In the genomic region with DNA sequence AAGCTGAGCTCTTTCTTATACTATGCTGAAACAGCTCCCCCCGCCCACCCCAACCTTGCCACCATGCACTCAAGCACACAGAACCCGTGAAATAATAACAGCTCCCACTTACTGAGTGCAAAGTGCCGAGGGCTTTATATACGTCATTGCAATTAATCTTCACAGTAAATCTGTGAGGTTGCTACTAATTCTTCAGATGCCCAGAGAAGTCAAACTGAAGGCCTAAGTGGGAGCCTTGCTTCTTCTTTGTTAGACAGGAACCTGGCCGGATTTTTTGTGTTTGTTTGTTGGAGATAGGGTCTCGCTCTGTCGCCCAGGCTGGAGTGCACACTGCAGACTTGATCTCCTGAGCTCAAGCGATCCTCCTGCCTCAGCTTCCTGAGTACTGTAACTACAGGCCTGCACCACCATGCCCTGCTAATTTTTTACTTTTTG, we compare ENCODE assay signal across 10 cellular contexts. TPM values are rescaled to one million over a fixed set of nuclear protein-coding genes. Genes with fewer than 3 reads are reported as not detected.
DNase-seq lines count a peak whose midpoint lies in the region; ATAC-seq and TF ChIP-seq lines count a peak whose summit lies in the region.
"Had no signal": no experiment of that assay in that cellular context is flagged by ENCODE, and none has a peak within 500 bp of the region (broad histone marks: within the 10 kb centered on the region; RNA-seq: fewer than 3 reads in every experiment).

No MANE protein-coding gene starts in this region.

- no peaks in the 10 kb centered on the region for H3K27me3 ChIP-seq in esophagus squamous epithelium
- H3K27me3 ChIP-seq: heart left ventricle had no signal

- peaks cover 0 to 34% (median 15%) of the 10 kb centered on the region in 3 donors for H3K4me1 ChIP-seq in esophagus squamous epithelium

- TF ChIP-seq CTCF in esophagus squamous epithelium (IDR thresholded peaks at IDR 0.05) = no peak

- intact Hi-C loops in esophagus squamous epithelium (cut with DNase I) = no loop called here

- peak overlapping the region; percentile 56 for H3K27ac ChIP-seq in KOPT-K1 (ENCODE audit: low read depth, low read length, poor library complexity, severe bottlenecking)
- peak overlapping the region; percentile 71 to 83 (median 80) for H3K27ac ChIP-seq in esophagus squamous epithelium

- 31% methylated on average over 8 of the region's 8 CpGs for WGBS in esophagus squamous epithelium, 2 donors

- TF ChIP-seq POLR2A in esophagus squamous epithelium (IDR thresholded peaks at IDR 0.05) = no peak

- DNase-seq in activated CD8-positive, alpha-beta memory T cell treated with anti-CD3 and anti-CD28 coated beads for 4 hours (ENCODE audit: low read depth in 2 of 2) = peak; percentile 30 to 36
- DNase-seq in esophagus squamous epithelium (lab: John Stamatoyannopoulos, UW) (no peak), retina (no peak), foreskin melanocyte (no peak), D341Med (ENCODE audit: low spot score) (no peak)
- peak; percentile 44 to 46 for DNase-seq in stimulated activated CD8-positive, alpha-beta memory T cell treated with anti-CD3 and anti-CD28 coated beads, Interleukin-7, amount 100 ng/mL, for 4 hours (ENCODE audit: low read depth in 2 of 2)
- DNase-seq: DND-41, heart left ventricle had no signal

- no peak for ATAC-seq in HG02870 (IDR thresholded peaks at IDR 0.05; ENCODE audit: unreplicated experiment)

- H3K9me3 ChIP-seq in KOPT-K1 (ENCODE audit: insufficient read depth, low read length, poor library complexity, severe bottlenecking) = no peaks in the 10 kb centered on the region
- H3K9me3 ChIP-seq in esophagus squamous epithelium = no peaks in the 10 kb centered on the region

- H3K36me3 ChIP-seq in KOPT-K1 (ENCODE audit: insufficient read depth, low read length) = no peaks in the 10 kb centered on the region
- no peaks in the 10 kb centered on the region for H3K36me3 ChIP-seq in esophagus squamous epithelium
- H3K36me3 ChIP-seq: heart left ventricle had no signal

- H3K4me3 ChIP-seq in esophagus squamous epithelium = no peak overlapping the region

RNA-seq across cellular contexts. Expression of a gene that starts 34.0 kb away (rescaled TPM):
- 1 to 10 TPM; 3.9 to 8.6 (median 4.8) TPM for total RNA-seq in esophagus squamous epithelium

Comparison
In these comparisons a context has a peak if more than half of its experiments do, and no peak if none do; other contexts are left out.
1. DNase-seq: peak in activated CD8-positive, alpha-beta memory T cell treated with anti-CD3 and anti-CD28 coated beads for 4 hours (2 of 2) and stimulated activated CD8-positive, alpha-beta memory T cell treated with anti-CD3 and anti-CD28 coated beads, Interleukin-7, amount 100 ng/mL, for 4 hours (2 of 2); none in esophagus squamous epithelium (single experiment), retina (single experiment), foreskin melanocyte (single experiment) and D341Med (single experiment).